8 cellular contexts compared by ENCODE assay signal in genomic region chr11:86244522-86245368, GRCh38.
A peak's percentile ranks its signal among the peaks of the same experiment; 100 is the strongest.
DNase-seq lines count a peak whose midpoint lies in the region; ATAC-seq and TF ChIP-seq lines count a peak whose summit lies in the region.

EED (plus strand) TSS chr11:86244753; CDS start chr11:86245230, 477 bp downstream.

- no peak within 1 kb of the TSS for H3K4me3 Mint-ChIP-seq in central memory CD8-positive, alpha-beta T cell

- H3K4me3 ChIP-seq in AG09309 (ENCODE audit: control insufficient read depth, low read depth, low read length): peak within 1 kb of the TSS; percentile 98

- TF ChIP-seq CTCF in AG09309 (IDR thresholded peaks at IDR 0.05; ENCODE audit: control insufficient read depth, insufficient read depth, low read depth, low read length, missing control alignments): no peak

- no peaks in the 10 kb centered on the region for H3K27me3 Mint-ChIP-seq in central memory CD8-positive, alpha-beta T cell

- no peak within 1 kb of the TSS for H3K27ac Mint-ChIP-seq in central memory CD8-positive, alpha-beta T cell (ENCODE audit: low read depth)

- ATAC-seq in GM19025 (IDR thresholded peaks at IDR 0.05; ENCODE audit: low read depth, unreplicated experiment) (peak; percentile 44), HG03280 (IDR thresholded peaks at IDR 0.05; ENCODE audit: unreplicated experiment) (peak; percentile 72)
- peak; percentile 75 for ATAC-seq in central memory CD8-positive, alpha-beta T cell (replicated peaks; ENCODE audit: extremely low read depth, poor library complexity, severe bottlenecking)

- peak; percentile 75 for DNase-seq in AG09309 (ENCODE audit: low read depth)
- DNase-seq in NCI-H345 (lab: John Stamatoyannopoulos, UW): peak; percentile 97
- peak; percentile 86 to 92 (median 90) for DNase-seq in activated CD4-positive, CD25-positive, alpha-beta regulatory T cell (lab: John Stamatoyannopoulos, UW)
- peak; percentile 83 to 86 for DNase-seq in central memory CD8-positive, alpha-beta T cell (ENCODE audit: low spot score in 2 of 2)
- peak; percentile 99 for DNase-seq in islet precursor cell
- DNase-seq in stimulated activated CD4-positive, alpha-beta T cell treated with anti-CD3 and anti-CD28 coated beads, Interleukin-12 subunit alpha, Interleukin-12 subunit beta, amount 100 ng/mL, for 48 hours (ENCODE audit: low read depth in 2 of 3, low spot score in 1 of 3): peak; percentile 88 to 96 (median 92)

- H3K4me1 Mint-ChIP-seq in central memory CD8-positive, alpha-beta T cell: peaks cover 24% of the 10 kb centered on the region

- no peaks in the 10 kb centered on the region for H3K9me3 Mint-ChIP-seq in central memory CD8-positive, alpha-beta T cell

- no peaks in the 10 kb centered on the region for H3K36me3 Mint-ChIP-seq in central memory CD8-positive, alpha-beta T cell (ENCODE audit: insufficient read depth)

Comparison
In these comparisons a context has a peak if more than half of its experiments do, and no peak if none do; other contexts are left out.
1. Peak in every context shown above with its lines: DNase-seq, ATAC-seq and H3K4me3 ChIP-seq.